Comparison of ENCODE assay signal across 8 cellular contexts in genomic region chr7:143305423-143306070, GRCh38. TPM values are rescaled to one million over a fixed set of nuclear protein-coding genes. Genes with fewer than 3 reads are reported as not detected.
DNase-seq lines count a peak whose midpoint lies in the region; TF ChIP-seq lines count a peak whose summit lies in the region.

No MANE protein-coding gene starts in this region.

- TF ChIP-seq POLR2A in esophagus squamous epithelium (IDR thresholded peaks at IDR 0.05) (no peak), testis (IDR thresholded peaks at IDR 0.05) (no peak)

- H3K9me3 ChIP-seq in esophagus squamous epithelium, result no peaks in the 10 kb centered on the region
- no peaks in the 10 kb centered on the region for H3K9me3 ChIP-seq in testis

- no peaks in the 10 kb centered on the region for H3K27me3 ChIP-seq in esophagus squamous epithelium
- no peaks in the 10 kb centered on the region for H3K27me3 ChIP-seq in testis

- peaks cover 95% of the 10 kb centered on the region for H3K36me3 Mint-ChIP-seq in activated T-cell treated with anti-CD3 and anti-CD28 coated beads, Interleukin-2, amount 50 U/mL, for 24 hours (ENCODE audit: low read depth)
- H3K36me3 Mint-ChIP-seq in neural crest cell (ENCODE audit: low read depth), result peaks cover 38% of the 10 kb centered on the region

- TF ChIP-seq CTCF in esophagus squamous epithelium (IDR thresholded peaks at IDR 0.05) (peak in 5 of 6 experiments; percentile 57 to 85 (median 66)), neural crest cell (conservative IDR thresholded peaks at IDR 0.05) (peak; percentile 70), testis (IDR thresholded peaks at IDR 0.05) (peak; percentile 25 to 62 (median 59))

- no peak overlapping the region for H3K4me3 Mint-ChIP-seq in activated T-cell treated with anti-CD3 and anti-CD28 coated beads, Interleukin-2, amount 50 U/mL, for 24 hours
- H3K4me3 Mint-ChIP-seq in neural crest cell, result no peak overlapping the region

- no peaks in the 10 kb centered on the region for H3K27me3 Mint-ChIP-seq in activated T-cell treated with anti-CD3 and anti-CD28 coated beads, Interleukin-2, amount 50 U/mL, for 24 hours
- H3K27me3 Mint-ChIP-seq in neural crest cell (ENCODE audit: low read depth), result no peaks in the 10 kb centered on the region

- H3K36me3 ChIP-seq in esophagus squamous epithelium (peaks cover 14 to 89% (median 27%) of the 10 kb centered on the region in 3 donors), testis (ENCODE audit: low read depth, missing control alignments) (no peaks in the 10 kb centered on the region)

- 74 to 77% methylated on average over 9 to 10 of the region's 10 CpGs for WGBS in esophagus squamous epithelium, 2 donors
- 62 to 66% methylated on average over 10 of the region's 10 CpGs for WGBS in testis, 2 donors

- intact Hi-C loops in esophagus squamous epithelium (cut with DNase I), result no loop called here
- intact Hi-C loops in testis (cut with DNase I; ENCODE audit: low total_unique reads), result no loop called here

- H3K9me3 Mint-ChIP-seq in activated T-cell treated with anti-CD3 and anti-CD28 coated beads, Interleukin-2, amount 50 U/mL, for 24 hours, result no peaks in the 10 kb centered on the region
- no peaks in the 10 kb centered on the region for H3K9me3 Mint-ChIP-seq in neural crest cell

- peak overlapping the region; percentile 13 for H3K27ac Mint-ChIP-seq in activated T-cell treated with anti-CD3 and anti-CD28 coated beads, Interleukin-2, amount 50 U/mL, for 24 hours
- H3K27ac Mint-ChIP-seq in neural crest cell (ENCODE audit: unreplicated experiment), result no peak overlapping the region

- no peak overlapping the region for H3K4me3 ChIP-seq in esophagus squamous epithelium
- no peak overlapping the region for H3K4me3 ChIP-seq in testis

- H3K4me1 Mint-ChIP-seq in activated T-cell treated with anti-CD3 and anti-CD28 coated beads, Interleukin-2, amount 50 U/mL, for 24 hours (ENCODE audit: low read depth), result peaks cover 48% of the 10 kb centered on the region
- H3K4me1 Mint-ChIP-seq in neural crest cell, result no peaks in the 10 kb centered on the region

- H3K27ac ChIP-seq in esophagus squamous epithelium (no peak overlapping the region), testis (no peak overlapping the region)

- no peaks in the 10 kb centered on the region for H3K4me1 ChIP-seq in esophagus squamous epithelium
- no peaks in the 10 kb centered on the region for H3K4me1 ChIP-seq in testis

- DNase-seq in NCI-H748 (lab: John Stamatoyannopoulos, UW; ENCODE audit: unreplicated experiment) (peak; percentile 47), NCI-H748 treated with DMSO at 0.1 percent for 48 hours (lab: John Stamatoyannopoulos, UW) (no peak), NOMO-1 treated with DMSO at 0.1 percent for 48 hours (lab: John Stamatoyannopoulos, UW; ENCODE audit: unreplicated experiment) (peak; percentile 54), esophagus squamous epithelium (lab: John Stamatoyannopoulos, UW) (no peak), neural crest cell (ENCODE audit: low read depth, low spot score) (peak; percentile 68), testis (peak; percentile 82), NCI-H146 treated with DMSO at 0.1 percent for 48 hours (lab: John Stamatoyannopoulos, UW; ENCODE audit: unreplicated experiment) (no peak)
- DNase-seq in activated T-cell treated with anti-CD3 and anti-CD28 coated beads, Interleukin-2, amount 50 U/mL, for 24 hours, result peak; percentile 76

RNA-seq across cellular contexts. Expression of gene CLCN1, which starts 10.4 kb away (rescaled TPM):
- total RNA-seq in esophagus squamous epithelium (under 1 TPM in 3 of 4 donors, not detected in 1; under 0.01 to 0.91 (median 0.13) TPM), neural crest cell (0.09 TPM in 1 of 2 replicates, not detected in the other), testis (1 to 10 TPM; 1.1 to 1.4 TPM)
- 2.7 TPM for polyA plus RNA-seq in testis (ENCODE audit: insufficient read depth, low read depth, low replicate concordance)

RNA-seq across cellular contexts. Expression of gene CASP2, which starts 17.4 kb away (rescaled TPM):
- total RNA-seq in esophagus squamous epithelium (10 to 100 TPM in 3 of 4 donors, 1 to 10 TPM in 1; 8.8 to 24.6 (median 12.2) TPM), neural crest cell (72.8 and 76.2 TPM in 2 replicates), testis (10 to 100 TPM; 23.6 to 26.5 TPM)
- polyA plus RNA-seq in testis (ENCODE audit: insufficient read depth, low read depth, low replicate concordance), result 20.7 TPM

RNA-seq across cellular contexts. Expression of gene TMEM139, which starts 20.8 kb away (rescaled TPM):
- total RNA-seq in esophagus squamous epithelium, result 1 to 10 TPM in 1 of 4 donors, under 1 TPM in 1, not detected in 2; 0.15 to 3.6 TPM
- 0.61 and 0.91 TPM in 2 replicates for total RNA-seq in neural crest cell
- total RNA-seq in testis, result 1 to 10 TPM; 1.1 to 2.2 TPM
- polyA plus RNA-seq in testis (ENCODE audit: insufficient read depth, low read depth, low replicate concordance), result 5.3 TPM

RNA-seq across cellular contexts. Expression of gene GSTK1, which starts 42.3 kb away (rescaled TPM):
- total RNA-seq in esophagus squamous epithelium, result 100 to 1,000 TPM in 3 of 4 donors, 10 to 100 TPM in 1; 96.2 to 166 (median 149) TPM
- 51.0 and 54.1 TPM in 2 replicates for total RNA-seq in neural crest cell
- 100 to 1,000 TPM; 105 to 136 TPM for total RNA-seq in testis
- 169 TPM for polyA plus RNA-seq in testis (ENCODE audit: insufficient read depth, low read depth, low replicate concordance)

RNA-seq across cellular contexts. Expression of gene FAM131B, which starts 57.0 kb away (rescaled TPM):
- total RNA-seq in esophagus squamous epithelium (under 1 TPM; 0.09 to 0.76 (median 0.46) TPM), neural crest cell (15.0 and 15.5 TPM in 2 replicates), testis (1 to 10 TPM; 1.2 TPM)
- 1.2 TPM for polyA plus RNA-seq in testis (ENCODE audit: insufficient read depth, low read depth, low replicate concordance)

Comparison
In these comparisons a context has a peak if more than half of its experiments do, and no peak if none do; other contexts are left out.
1. DNase-seq: peak in NCI-H748 (single experiment), NOMO-1 treated with DMSO at 0.1 percent for 48 hours (single experiment), activated T-cell treated with anti-CD3 and anti-CD28 coated beads, Interleukin-2, amount 50 U/mL, for 24 hours (single experiment), neural crest cell (single experiment) and testis (single experiment); none in NCI-H748 treated with DMSO at 0.1 percent for 48 hours (single experiment), esophagus squamous epithelium (single experiment) and NCI-H146 treated with DMSO at 0.1 percent for 48 hours (single experiment).
2. Peak in every context shown above with its lines, with median percentiles within 50 percentile points of each other: CTCF ChIP-seq.